Comparison of ENCODE assay signal across 8 cellular contexts in the genomic region with DNA sequence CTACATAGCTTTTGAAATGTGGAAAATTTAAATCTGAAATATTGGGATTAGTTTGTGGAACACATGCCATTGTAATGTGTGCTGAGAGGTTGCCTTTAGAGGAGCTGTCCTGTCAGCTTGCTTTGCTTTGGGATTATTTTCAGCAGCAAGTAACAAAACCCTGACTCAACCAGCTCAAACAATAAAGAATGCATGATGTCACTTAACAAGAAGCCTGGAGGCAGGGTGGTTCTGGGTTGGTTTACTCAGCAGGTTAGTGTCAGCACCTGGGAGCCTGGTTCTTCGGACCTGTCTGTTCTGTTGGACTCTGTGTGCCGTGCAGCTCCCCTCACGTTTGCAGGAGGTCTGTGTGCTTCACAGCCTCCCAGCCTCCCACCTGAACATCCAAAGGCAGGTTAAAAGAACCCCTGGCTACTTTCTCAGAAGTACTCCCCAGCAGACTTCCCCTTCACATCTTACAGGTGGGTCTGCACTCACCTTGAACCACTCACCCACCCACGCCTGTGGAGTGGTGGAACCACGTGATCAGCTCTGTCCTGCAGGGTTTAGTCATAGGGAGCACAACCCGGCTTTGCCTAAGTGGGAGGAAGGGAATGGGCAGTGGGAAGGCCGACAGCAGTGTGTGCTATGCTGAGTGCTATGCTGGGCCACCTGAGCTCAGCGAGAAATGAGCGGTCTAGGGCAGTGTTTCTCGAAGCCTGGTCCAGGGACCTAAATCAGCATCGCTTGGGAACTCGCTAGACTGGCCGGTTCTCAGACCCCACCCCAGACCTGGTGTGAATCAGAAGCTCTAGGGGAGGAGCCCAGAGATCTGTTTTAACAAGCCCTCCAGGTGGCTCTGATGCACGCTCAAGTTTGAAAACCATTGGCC. TPM values are rescaled to one million over a fixed set of nuclear protein-coding genes. Genes with fewer than 3 reads are reported as not detected.
DNase-seq lines count a peak whose midpoint lies in the region; ATAC-seq, FAIRE-seq and TF ChIP-seq lines count a peak whose summit lies in the region.

No MANE protein-coding gene starts in this region.

- CTCF ChIA-PET in RWPE1 (lab: Yijun Ruan, JAX): interaction anchor here (0.8 to 1.1 kb wide), 2 partner anchors 20 to 72 kb away, joined by 3 read pairs; partner anchors contain the start of gene TMEM131L

- H3K9me3 ChIP-seq in prostate gland (no peaks in the 10 kb centered on the region), small intestine (ENCODE audit: control insufficient read depth, low read depth) (no peaks in the 10 kb centered on the region)

- peak overlapping the region; percentile 94 for H3K27ac Mint-ChIP-seq in T-helper 1 cell treated with Interleukin-12 subunit alpha and Interleukin-12 subunit beta and Interleukin-4 antibody, amounts not matched to agents 30 μg/mL and 1 μg/mL, for 36 hours

- DNase-seq in T-helper 1 cell (no peak), RWPE1 (ENCODE audit: low spot score) (peak; percentile 93), epithelial cell of prostate (ENCODE audit: low read depth, low spot score) (peak; percentile 96), prostate gland (ENCODE audit: low spot score) (peak; percentile 78), activated gamma-delta T cell (lab: John Stamatoyannopoulos, UW) (no peak), small intestine (no peak)

- no peak for TF ChIP-seq CTCF in RWPE1 (conservative IDR thresholded peaks at IDR 0.05; ENCODE audit: low read depth)
- no peak for TF ChIP-seq CTCF in prostate gland (IDR thresholded peaks at IDR 0.05)

- H3K36me3 ChIP-seq in prostate gland (no peaks in the 10 kb centered on the region), small intestine (ENCODE audit: control insufficient read depth in 2 of 2, insufficient read depth in 2 of 2, low read length in 2 of 2) (no peaks in the 10 kb centered on the region)

- no peaks in the 10 kb centered on the region for H3K4me1 ChIP-seq in prostate gland (replicated peaks)
- H3K4me1 ChIP-seq in small intestine (ENCODE audit: control insufficient read depth in 2 of 2, insufficient read depth in 1 of 2, low read depth in 1 of 2, low read length in 1 of 2): peaks cover 0 to 7% of the 10 kb centered on the region in 2 donors

- no peak for TF ChIP-seq POLR2A in prostate gland (IDR thresholded peaks at IDR 0.05)

- intact Hi-C loops in prostate gland (cut with DNase I): no loop called here

- peaks cover 12% of the 10 kb centered on the region for H3K36me3 Mint-ChIP-seq in T-helper 1 cell treated with Interleukin-12 subunit alpha and Interleukin-12 subunit beta and Interleukin-4 antibody, amounts not matched to agents 30 μg/mL and 1 μg/mL, for 36 hours (ENCODE audit: low read depth)

- no peak for ATAC-seq in GM18858 (IDR thresholded peaks at IDR 0.05; ENCODE audit: unreplicated experiment)

- H3K27ac ChIP-seq in RWPE1: peak overlapping the region; percentile 93
- H3K27ac ChIP-seq in epithelial cell of prostate: peak overlapping the region; percentile 91
- peak overlapping the region; percentile 27 to 44 for H3K27ac ChIP-seq in prostate gland
- H3K27ac ChIP-seq in small intestine (ENCODE audit: low read depth in 1 of 2, low read length in 1 of 2): peak overlapping the region in 1 of 2 donors; percentile 82

- FAIRE-seq in small intestine (lab: Jason Lieb, UNC): no peak

- peaks cover 63% of the 10 kb centered on the region for H3K4me1 Mint-ChIP-seq in T-helper 1 cell treated with Interleukin-12 subunit alpha and Interleukin-12 subunit beta and Interleukin-4 antibody, amounts not matched to agents 30 μg/mL and 1 μg/mL, for 36 hours (ENCODE audit: low read depth)

- no peak overlapping the region for H3K4me3 ChIP-seq in prostate gland
- no peak overlapping the region for H3K4me3 ChIP-seq in small intestine (ENCODE audit: low read depth in 1 of 2, low read length in 2 of 2)

- POLR2A ChIA-PET in RWPE1 (lab: Yijun Ruan, JAX; ENCODE audit: low non-redundant PET): interaction anchor here (0.6 kb wide), 2 partner anchors 20 to 21 kb away, joined by 3 read pairs; partner anchors contain the start of gene TMEM131L

- 59% methylated on average over 14 of the region's 14 CpGs for WGBS in prostate gland
- 72 to 83% (median 76%) methylated on average over 14 of the region's 14 CpGs for WGBS in small intestine, 3 donors

- no peaks in the 10 kb centered on the region for H3K27me3 Mint-ChIP-seq in T-helper 1 cell treated with Interleukin-12 subunit alpha and Interleukin-12 subunit beta and Interleukin-4 antibody, amounts not matched to agents 30 μg/mL and 1 μg/mL, for 36 hours (ENCODE audit: low read depth)

- no peaks in the 10 kb centered on the region for H3K9me3 Mint-ChIP-seq in T-helper 1 cell treated with Interleukin-12 subunit alpha and Interleukin-12 subunit beta and Interleukin-4 antibody, amounts not matched to agents 30 μg/mL and 1 μg/mL, for 36 hours

- H3K4me3 Mint-ChIP-seq in T-helper 1 cell treated with Interleukin-12 subunit alpha and Interleukin-12 subunit beta and Interleukin-4 antibody, amounts not matched to agents 30 μg/mL and 1 μg/mL, for 36 hours: peak overlapping the region; percentile 78

- no peaks in the 10 kb centered on the region for H3K27me3 ChIP-seq in prostate gland (replicated peaks; ENCODE audit: insufficient read depth)
- no peaks in the 10 kb centered on the region for H3K27me3 ChIP-seq in small intestine (ENCODE audit: control insufficient read depth in 2 of 2, insufficient read depth in 2 of 2, low read length in 2 of 2)

RNA-seq across cellular contexts. Expression of gene TMEM131L, which starts 20.4 kb away (rescaled TPM):
- 10 to 100 TPM in 1 of 2 donors, 1 to 10 TPM in 1; 9.3 to 12.5 TPM for total RNA-seq in prostate gland
- polyA plus RNA-seq in small intestine: 1 to 10 TPM in 1 of 3 donors, under 1 TPM in 2; 0.22 to 3.6 (median 0.27) TPM

Comparison
In these comparisons a context has a peak if more than half of its experiments do, and no peak if none do; other contexts are left out.
1. DNase-seq: peak in RWPE1 (single experiment), epithelial cell of prostate (single experiment) and prostate gland (single experiment); none in T-helper 1 cell (0 of 5), activated gamma-delta T cell (single experiment) and small intestine (single experiment).